Comparison of ENCODE assay signal across 10 cellular contexts in genomic region chr12:52171950-52172512, GRCh38. TPM values are rescaled to one million over a fixed set of nuclear protein-coding genes. Genes with fewer than 3 reads are reported as not detected.
DNase-seq lines count a peak whose midpoint lies in the region; ATAC-seq and TF ChIP-seq lines count a peak whose summit lies in the region.
"Had no signal": no experiment of that assay in that cellular context is flagged by ENCODE, and none has a peak within 500 bp of the region (broad histone marks: within the 10 kb centered on the region; RNA-seq: fewer than 3 reads in every experiment).

No MANE protein-coding gene starts in this region.

- no peaks in the 10 kb centered on the region for H3K36me3 ChIP-seq in lower lobe of right lung
- H3K36me3 ChIP-seq in sigmoid colon = no peaks in the 10 kb centered on the region

- intact Hi-C loops in activated CD4-positive, alpha-beta memory T cell treated with anti-CD3 and anti-CD28 coated beads for 36 hours (cut with micrococcal nuclease) = no loop called here
- intact Hi-C loops in lower lobe of right lung (cut with DNase I) (no loop called here), sigmoid colon (cut with DNase I) (no loop called here)

- H3K27me3 ChIP-seq in lower lobe of right lung (ENCODE audit: low read depth) (no peaks in the 10 kb centered on the region), sigmoid colon (no peaks in the 10 kb centered on the region)

- 41 to 67% methylated on average over 10 of the region's 10 CpGs for WGBS in sigmoid colon, 2 donors

- TF ChIP-seq CTCF in lower lobe of right lung (IDR thresholded peaks at IDR 0.05) (peak; percentile 36), mesothelial cell of epicardium (IDR thresholded peaks at IDR 0.05; ENCODE audit: unreplicated experiment) (no peak), sigmoid colon (IDR thresholded peaks at IDR 0.05) (no peak)

- no peak overlapping the region for H3K27ac Mint-ChIP-seq in activated CD4-positive, alpha-beta memory T cell treated with anti-CD3 and anti-CD28 coated beads for 36 hours
- H3K27ac Mint-ChIP-seq in mesothelial cell of epicardium = no peak overlapping the region
- H3K27ac Mint-ChIP-seq: activated naive CD4-positive, alpha-beta T cell treated with anti-CD3 and anti-CD28 coated beads, Interleukin-2, amount 50 U/mL, for 24 hours had no signal

- CTCF ChIA-PET in activated CD4-positive, alpha-beta memory T cell treated with anti-CD3 and anti-CD28 coated beads for 36 hours (lab: Charles Lee) = interaction anchor here (1.0 to 2.4 kb wide), 4 partner anchors 41 to 156 kb away, joined by 3 to 11 read pairs (median 4); no protein-coding TSS in a partner anchor

- no peaks in the 10 kb centered on the region for H3K4me1 Mint-ChIP-seq in activated CD4-positive, alpha-beta memory T cell treated with anti-CD3 and anti-CD28 coated beads for 36 hours (ENCODE audit: low read depth)
- peaks cover 44% of the 10 kb centered on the region for H3K4me1 Mint-ChIP-seq in mesothelial cell of epicardium
- H3K4me1 Mint-ChIP-seq: activated naive CD4-positive, alpha-beta T cell treated with anti-CD3 and anti-CD28 coated beads, Interleukin-2, amount 50 U/mL, for 24 hours had no signal

- H3K9me3 ChIP-seq in lower lobe of right lung (no peaks in the 10 kb centered on the region), sigmoid colon (no peaks in the 10 kb centered on the region)

- no peaks in the 10 kb centered on the region for H3K27me3 Mint-ChIP-seq in activated CD4-positive, alpha-beta memory T cell treated with anti-CD3 and anti-CD28 coated beads for 36 hours
- no peaks in the 10 kb centered on the region for H3K27me3 Mint-ChIP-seq in mesothelial cell of epicardium (ENCODE audit: low read depth)
- H3K27me3 Mint-ChIP-seq: activated naive CD4-positive, alpha-beta T cell treated with anti-CD3 and anti-CD28 coated beads, Interleukin-2, amount 50 U/mL, for 24 hours had no signal

- peaks cover 5% of the 10 kb centered on the region for H3K4me1 ChIP-seq in lower lobe of right lung
- peaks cover 0 to 19% (median 3%) of the 10 kb centered on the region in 4 donors for H3K4me1 ChIP-seq in sigmoid colon

- H3K4me3 ChIP-seq in lower lobe of right lung (no peak overlapping the region), sigmoid colon (no peak overlapping the region)

- POLR2A ChIA-PET in activated CD4-positive, alpha-beta memory T cell treated with anti-CD3 and anti-CD28 coated beads for 36 hours (lab: Charles Lee) = no interaction called here

- DNase-seq in EH (ENCODE audit: low read depth) (peak; percentile 37), HuH-7 (ENCODE audit: low spot score) (peak; percentile 58), lower lobe of right lung (peak; percentile 65), mesothelial cell of epicardium (ENCODE audit: low spot score in 2 of 2, unreplicated experiment in 2 of 2) (no peak), AG20443 (ENCODE audit: low spot score) (no peak), sigmoid colon (no peak)
- peak; percentile 49 for DNase-seq in activated CD4-positive, alpha-beta memory T cell treated with anti-CD3 and anti-CD28 coated beads for 36 hours

- H3K4me3 Mint-ChIP-seq in activated CD4-positive, alpha-beta memory T cell treated with anti-CD3 and anti-CD28 coated beads for 36 hours = no peak overlapping the region
- no peak overlapping the region for H3K4me3 Mint-ChIP-seq in mesothelial cell of epicardium
- H3K4me3 Mint-ChIP-seq: activated naive CD4-positive, alpha-beta T cell treated with anti-CD3 and anti-CD28 coated beads, Interleukin-2, amount 50 U/mL, for 24 hours had no signal

- H3K27ac ChIP-seq in lower lobe of right lung (no peak overlapping the region), sigmoid colon (no peak overlapping the region)

- TF ChIP-seq POLR2A in sigmoid colon (IDR thresholded peaks at IDR 0.05) = no peak

- ATAC-seq in lower lobe of right lung = peak in 1 of 2 donors; percentile 33
- ATAC-seq in HG03175 (IDR thresholded peaks at IDR 0.05; ENCODE audit: unreplicated experiment) = no peak

- H3K36me3 Mint-ChIP-seq in activated CD4-positive, alpha-beta memory T cell treated with anti-CD3 and anti-CD28 coated beads for 36 hours = no peaks in the 10 kb centered on the region
- H3K36me3 Mint-ChIP-seq in mesothelial cell of epicardium = no peaks in the 10 kb centered on the region
- H3K36me3 Mint-ChIP-seq: activated naive CD4-positive, alpha-beta T cell treated with anti-CD3 and anti-CD28 coated beads, Interleukin-2, amount 50 U/mL, for 24 hours had no signal

- H3K9me3 Mint-ChIP-seq in activated CD4-positive, alpha-beta memory T cell treated with anti-CD3 and anti-CD28 coated beads for 36 hours = no peaks in the 10 kb centered on the region
- H3K9me3 Mint-ChIP-seq in mesothelial cell of epicardium = no peaks in the 10 kb centered on the region
- H3K9me3 Mint-ChIP-seq: activated naive CD4-positive, alpha-beta T cell treated with anti-CD3 and anti-CD28 coated beads, Interleukin-2, amount 50 U/mL, for 24 hours had no signal

- no peak for TF ChIP-seq EP300 in sigmoid colon (IDR thresholded peaks at IDR 0.05)

RNA-seq across cellular contexts. Expression of gene KRT80, which starts 19.8 kb away (rescaled TPM):
- not detected for total RNA-seq in activated CD4-positive, alpha-beta memory T cell treated with anti-CD3 and anti-CD28 coated beads for 36 hours
- total RNA-seq in lower lobe of right lung (3.0 TPM), mesothelial cell of epicardium (2.7 to 3.0 TPM (median 3.0 TPM) in 3 replicates), sigmoid colon (not detected)
- polyA plus RNA-seq in sigmoid colon = under 1 TPM in 2 of 3 donors, not detected in 1; under 0.01 to 0.34 TPM
- polyA plus RNA-seq: neural cell had no signal

Comparison
In these comparisons a context has a peak if more than half of its experiments do, and no peak if none do; other contexts are left out.
1. DNase-seq: peak in EH (single experiment), HuH-7 (single experiment), activated CD4-positive, alpha-beta memory T cell treated with anti-CD3 and anti-CD28 coated beads for 36 hours (single experiment) and lower lobe of right lung (single experiment); none in mesothelial cell of epicardium (0 of 2), AG20443 (single experiment) and sigmoid colon (single experiment).